8 cellular contexts compared by ENCODE assay signal in the genomic region with DNA sequence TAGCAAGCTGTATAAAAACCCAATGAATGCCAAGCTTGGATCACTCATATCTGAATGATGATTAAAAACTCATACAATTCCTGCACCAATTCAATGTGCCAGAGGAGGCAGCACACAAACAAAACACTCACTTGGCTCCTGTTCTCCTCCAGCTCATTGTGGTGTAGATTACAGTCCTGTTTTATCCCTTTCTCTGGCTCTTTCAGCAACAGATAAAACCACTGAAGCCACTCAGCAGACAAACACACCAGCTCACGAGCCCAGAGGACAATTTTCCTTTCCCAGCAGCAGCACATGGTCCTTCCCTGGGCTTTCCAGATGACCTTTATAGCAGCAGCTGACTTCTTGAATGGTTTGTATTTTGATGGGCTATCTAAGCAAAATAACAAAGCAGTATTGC.
A peak's percentile ranks its signal among the peaks of the same experiment; 100 is the strongest.
DNase-seq lines count a peak whose midpoint lies in the region; ATAC-seq and TF ChIP-seq lines count a peak whose summit lies in the region.

No MANE protein-coding gene starts in this region.

- no peaks in the 10 kb centered on the region for H4K20me1 ChIP-seq in SU-DHL-6 (ENCODE audit: low read depth, low read length)

- H3K4me2 ChIP-seq in SU-DHL-6 (ENCODE audit: low read depth, low read length, poor library complexity, severe bottlenecking), result no peak overlapping the region

- TF ChIP-seq CTCF in AG09309 (IDR thresholded peaks at IDR 0.05; ENCODE audit: control insufficient read depth, insufficient read depth, low read depth, low read length, missing control alignments) (peak; percentile 59), SU-DHL-6 (IDR thresholded peaks at IDR 0.05; ENCODE audit: insufficient read depth, low read length, poor library complexity, severe bottlenecking) (peak; percentile 47)

- H3F3A ChIP-seq in SU-DHL-6 (ENCODE audit: insufficient read depth), result no peaks in the 10 kb centered on the region

- H3K9me2 ChIP-seq in SU-DHL-6 (replicated peaks; ENCODE audit: insufficient read depth, low read length), result no peaks in the 10 kb centered on the region

- H2AFZ ChIP-seq in SU-DHL-6 (ENCODE audit: low read depth, low read length, severe bottlenecking), result no peak overlapping the region

- H3K9me3 ChIP-seq in SU-DHL-6 (ENCODE audit: insufficient read depth, low read length), result no peaks in the 10 kb centered on the region

- H3K4me3 ChIP-seq in AG09309 (ENCODE audit: control insufficient read depth, low read depth, low read length) (no peak overlapping the region), SU-DHL-6 (ENCODE audit: insufficient read depth, low read length, poor library complexity, severe bottlenecking) (no peak overlapping the region)

- H3K79me2 ChIP-seq in SU-DHL-6 (ENCODE audit: insufficient read depth, low read length), result no peaks in the 10 kb centered on the region

- no peak overlapping the region for H3K9ac ChIP-seq in SU-DHL-6 (ENCODE audit: low read length)

- no peak overlapping the region for H3K27ac ChIP-seq in SU-DHL-6 (ENCODE audit: low read depth, low read length)
- no peak overlapping the region for H3K27ac ChIP-seq in caudate nucleus (ENCODE audit: low read depth, low read length)

- DNase-seq in AG09309 (ENCODE audit: low read depth) (peak; percentile 20), H4 (ENCODE audit: low spot score) (peak; percentile 95), iPS-NIHi7 (ENCODE audit: extremely low spot score) (peak; percentile 76), caudate nucleus (lab: John Stamatoyannopoulos, UW) (no peak)

- no peaks in the 10 kb centered on the region for H3K27me3 ChIP-seq in SU-DHL-6 (ENCODE audit: low read length)

- no peaks in the 10 kb centered on the region for H3K36me3 ChIP-seq in SU-DHL-6 (ENCODE audit: low read length)

- ATAC-seq in GM21717 (IDR thresholded peaks at IDR 0.05; ENCODE audit: unreplicated experiment) (no peak), GM21786 (IDR thresholded peaks at IDR 0.05; ENCODE audit: unreplicated experiment) (no peak), GM18520 (IDR thresholded peaks at IDR 0.05; ENCODE audit: unreplicated experiment) (no peak)

Comparison
In these comparisons a context has a peak if more than half of its experiments do, and no peak if none do; other contexts are left out.
1. DNase-seq: peak in AG09309 (single experiment), H4 (single experiment) and iPS-NIHi7 (single experiment); none in caudate nucleus (0 of 61).